Comparison of ENCODE assay signal across 22 cellular contexts in genomic region chr1:41494351-41495170, GRCh38. TPM values are rescaled to one million over a fixed set of nuclear protein-coding genes. Genes with fewer than 3 reads are reported as not detected.
A peak's percentile ranks its signal among the peaks of the same experiment; 100 is the strongest.
DNase-seq lines count a peak whose midpoint lies in the region; ATAC-seq, FAIRE-seq and TF ChIP-seq lines count a peak whose summit lies in the region.
"Had no signal": no experiment of that assay in that cellular context is flagged by ENCODE, and none has a peak within 500 bp of the region (broad histone marks: within the 10 kb centered on the region; RNA-seq: fewer than 3 reads in every experiment).

No MANE protein-coding gene starts in this region.

- no peak overlapping the region for H3K27ac ChIP-seq in H1 (ENCODE audit: low read depth, low read length)
- H3K27ac ChIP-seq in uterus: peak overlapping the region; percentile 96 to 98

- no peak for TF ChIP-seq RAD21 in H1 (IDR thresholded peaks at IDR 0.05 in 1 of 2, conservative IDR thresholded peaks at IDR 0.05 in 1 of 2; ENCODE audit: low read depth in 2 of 2, low read length in 2 of 2)

- H3K9ac ChIP-seq in H1 (replicated peaks in 1 of 4; ENCODE audit: extremely low read depth in 1 of 4, low read depth in 3 of 4, low read length in 3 of 4): no peak overlapping the region; a peak in 1 of 7 replicates

- peak overlapping the region; percentile 29; the same call in 1 of the 2 replicates for H2BK15ac ChIP-seq in H1 (ENCODE audit: low read length)

- H4K20me1 ChIP-seq in H1 (replicated peaks in 1 of 2; ENCODE audit: control insufficient read depth in 1 of 2, insufficient read depth in 2 of 2, low read length in 2 of 2): peaks cover 0 to under 1% of the 10 kb centered on the region in 2 experiments

- H3K4me3 ChIP-seq in H1 (ENCODE audit: extremely low read depth in 1 of 4, insufficient read depth in 2 of 4, low read depth in 3 of 4, low read length in 4 of 4): no peak overlapping the region
- H3K4me3 ChIP-seq in uterus: no peak overlapping the region
- H3K4me3 ChIP-seq: HAP-1, smooth muscle cell, upper lobe of left lung had no signal

- H4K91ac ChIP-seq in H1 (replicated peaks; ENCODE audit: insufficient read length, low read length): peak overlapping the region; percentile 35

- H4K8ac ChIP-seq in H1 (ENCODE audit: extremely low read depth, insufficient read depth, low read length): peak overlapping the region; percentile 25; the same call in 1 of the 2 replicates

- DNase-seq in Right ventricle myocardium superior: peak; percentile 20
- DNase-seq in left cardiac atrium: no peak
- DNase-seq in H1 (ENCODE audit: low read depth in 1 of 2, low spot score in 2 of 2): no peak
- peak; percentile 61 for DNase-seq in myocyte (ENCODE audit: low read depth)
- DNase-seq in uterus: no peak
- DNase-seq in NCI-H1436 treated with DMSO at 0.1 percent for 48 hours (lab: John Stamatoyannopoulos, UW): no peak
- no peak for DNase-seq in nucleus accumbens (lab: John Stamatoyannopoulos, UW)
- DNase-seq: activated CD4-positive, CD25-positive, alpha-beta regulatory T cell treated with anti-CD3 and anti-CD28 coated beads, Interleukin-2, amount 50 U/mL, for 72 hours; CD8-positive, alpha-beta T cell; effector memory CD8-positive, alpha-beta T cell; NCI-H1105 treated with DMSO at 0.1 percent for 48 hours; SHP77; stimulated activated naive B cell treated with anti-CD40 and anti-IgM and Interleukin-4, amounts not matched to agents 10 μg/mL and 1 μg/mL and 100 μg/mL, for 72 hours; upper lobe of left lung had no signal

- no peak overlapping the region for H3K4ac ChIP-seq in H1 (replicated peaks; ENCODE audit: insufficient read length, low read depth, low read length)

- no peak overlapping the region for H3K4me2 ChIP-seq in H1 (ENCODE audit: insufficient read depth in 1 of 2, low read depth in 2 of 2, low read length in 2 of 2)

- no peaks in the 10 kb centered on the region for H3K79me1 ChIP-seq in H1 (ENCODE audit: low read depth, low read length)

- no peak for TF ChIP-seq CTCF in H1 (IDR thresholded peaks at IDR 0.05; ENCODE audit: control extremely low read depth in 1 of 3, insufficient read depth in 1 of 3, low read depth in 1 of 3, low read length in 3 of 3)
- TF ChIP-seq CTCF in uterus (IDR thresholded peaks at IDR 0.05): no peak

- no peak overlapping the region for H3K56ac ChIP-seq in H1 (replicated peaks; ENCODE audit: insufficient read length, low read depth, low read length)

- H2AFZ ChIP-seq in H1 (ENCODE audit: low read length): no peak overlapping the region

- H4K5ac ChIP-seq in H1 (ENCODE audit: insufficient read length, low read depth, low read length): no peak overlapping the region

- no peaks in the 10 kb centered on the region for H3K36me3 ChIP-seq in H1 (ENCODE audit: control insufficient read depth in 2 of 4, insufficient read depth in 4 of 4, low read length in 3 of 4)
- no peaks in the 10 kb centered on the region for H3K36me3 ChIP-seq in uterus
- H3K36me3 ChIP-seq: HAP-1, upper lobe of left lung had no signal

- TF ChIP-seq EP300 in H1 (IDR thresholded peaks at IDR 0.05; ENCODE audit: borderline replicate concordance in 1 of 2, low read depth in 2 of 2, low read length in 2 of 2): no peak

- POLR2A ChIA-PET in H1 (lab: Charles Lee; ENCODE audit: partially characterized antibody): interaction anchor here (1.1 to 3.5 kb wide), 4 partner anchors 8 to 18 kb away, joined by 3 to 21 read pairs (median 4); partner anchors contain the start of gene EDN2

- H3K18ac ChIP-seq in H1 (ENCODE audit: extremely low read depth, low read length): no peak overlapping the region

- H3K23ac ChIP-seq in H1 (ENCODE audit: insufficient read length): no peak overlapping the region

- 84% methylated on average over 17 of the region's 17 CpGs; no CpG with 5 or more reads in 1 of the 2 experiments for WGBS in H1 (ENCODE audit: extremely low coverage in 1 of 2, insufficient coverage in 1 of 2, insufficient read length in 1 of 2, insufficient replicate concordance in 2 of 2, low coverage in 1 of 2, low lambda C conversion rate in 2 of 2, missing lambda C conversion rate in 1 of 2), 2 experiments

- H2BK12ac ChIP-seq in H1 (ENCODE audit: low read depth, low read length): peak overlapping the region; percentile 87; the same call in 1 of the 2 replicates

- peaks cover 8% of the 10 kb centered on the region; the same call in 1 of the 2 replicates for H3K23me2 ChIP-seq in H1 (ENCODE audit: low read depth, low read length)

- H2BK20ac ChIP-seq in H1 (ENCODE audit: low read length): peak overlapping the region; percentile 75; the same call in 1 of the 2 replicates

- H3K14ac ChIP-seq in H1 (ENCODE audit: insufficient read length): no peak overlapping the region

- H2BK5ac ChIP-seq in H1 (ENCODE audit: low read depth, low read length): no peak overlapping the region

- no peaks in the 10 kb centered on the region for H3K79me2 ChIP-seq in H1 (ENCODE audit: control insufficient read depth in 1 of 2, insufficient read depth in 2 of 2, low read length in 2 of 2)

- no peak for FAIRE-seq in H1 (lab: Jason Lieb, UNC)
- FAIRE-seq: GM12892 had no signal

- CTCF ChIA-PET in H1 (lab: Charles Lee; ENCODE audit: partially characterized antibody): interaction anchor here (0.9 to 14.9 kb wide), 15 partner anchors 8 to 212 kb away, joined by 3 to 205 read pairs (median 5); partner anchors contain the start of gene EDN2

- intact Hi-C loops in Right ventricle myocardium superior (cut with DNase I): no loop called here
- intact Hi-C loops in left cardiac atrium (cut with DNase I): no loop called here
- intact Hi-C loops in uterus (cut with DNase I; ENCODE audit: low total_unique reads): no loop called here

- H3K9me3 ChIP-seq in H1 (ENCODE audit: insufficient read depth in 2 of 2, low read depth in 1 of 2, low read length in 1 of 2) (no peaks in the 10 kb centered on the region), uterus (no peaks in the 10 kb centered on the region)
- H3K9me3 ChIP-seq: HAP-1, upper lobe of left lung had no signal

- ATAC-seq in Right ventricle myocardium superior (ENCODE audit: poor library complexity): no peak
- ATAC-seq in left cardiac atrium: no peak
- ATAC-seq in GM18907 (IDR thresholded peaks at IDR 0.05; ENCODE audit: unreplicated experiment): no peak
- ATAC-seq: CD8-positive, alpha-beta T cell; effector memory CD8-positive, alpha-beta T cell had no signal

- H3K27me3 ChIP-seq in H1 (replicated peaks in 1 of 4; ENCODE audit: control insufficient read depth in 3 of 4, extremely low read depth in 1 of 4, insufficient read depth in 3 of 4, low read length in 3 of 4): peaks cover 0 to 13% (median 11%) of the 10 kb centered on the region in 4 experiments; a peak in 3 of 7 replicates
- no peaks in the 10 kb centered on the region for H3K27me3 ChIP-seq in uterus
- H3K27me3 ChIP-seq: upper lobe of left lung had no signal

- H2BK120ac ChIP-seq in H1 (replicated peaks; ENCODE audit: low read depth, low read length): no peak overlapping the region

- peaks cover 0 to 23% (median 17%) of the 10 kb centered on the region in 4 experiments; a peak in 6 of 7 replicates for H3K4me1 ChIP-seq in H1 (replicated peaks in 1 of 4; ENCODE audit: control insufficient read depth in 3 of 4, insufficient read depth in 4 of 4, low read length in 3 of 4)
- peaks cover 0 to 16% of the 10 kb centered on the region in 2 donors for H3K4me1 ChIP-seq in uterus

- no peak for TF ChIP-seq POLR2A in H1 (IDR thresholded peaks at IDR 0.05; ENCODE audit: control extremely low read depth in 1 of 2, low read depth in 2 of 2, low read length in 2 of 2)
- TF ChIP-seq POLR2A in uterus (IDR thresholded peaks at IDR 0.05): no peak

- H2AK5ac ChIP-seq in H1 (ENCODE audit: low read depth, low read length): no peak overlapping the region; the same call in 1 of the 2 replicates

TF ChIP-seq in H1, 55 proteins besides CTCF, POLR2A, EP300 and RAD21:
- TF ChIP-seq RXRA (IDR thresholded peaks at IDR 0.05; ENCODE audit: insufficient read depth, low read depth, low read length): no peak
- no peak for TF ChIP-seq POLR2AphosphoS5 (IDR thresholded peaks at IDR 0.05; ENCODE audit: low read depth, low read length)
- TF ChIP-seq ATF3 (IDR thresholded peaks at IDR 0.05; ENCODE audit: insufficient read depth, low read depth, low read length): no peak
- TF ChIP-seq RFX5 (IDR thresholded peaks at IDR 0.05; ENCODE audit: borderline replicate concordance, low read depth, low read length): no peak
- no peak for TF ChIP-seq SIN3A (conservative IDR thresholded peaks at IDR 0.05 in 1 of 2, IDR thresholded peaks at IDR 0.05 in 1 of 2; ENCODE audit: low read depth in 1 of 2, low read length in 2 of 2)
- TF ChIP-seq EZH2 (IDR thresholded peaks at IDR 0.05; ENCODE audit: low read depth, low read length, severe bottlenecking): no peak

RNA-seq across cellular contexts. Expression of gene EDN2, which starts 10.1 kb away (rescaled TPM):
- total RNA-seq in Right ventricle myocardium superior: 0.27 TPM
- total RNA-seq in left cardiac atrium: 1 to 10 TPM in 1 of 2 donors, under 1 TPM in 1; 0.18 to 1.2 TPM
- total RNA-seq in H1 (2021; fragmentation: NEBNext Ultra II Directional; extraction: Animal tissue kit (Norgen Biotek cat#: 25700)): 0.39 TPM in 1 of 2 replicates, not detected in the other
- 0.32 and 0.39 TPM in 2 replicates for polyA plus RNA-seq in H1 (2011; rRNA removed)
- 0.26 TPM for polyA plus RNA-seq in H1 (2011; cell fraction: cytosol; rRNA removed)
- 0.58 TPM for polyA plus RNA-seq in H1 (2011; cell fraction: nucleus; rRNA removed)
- not detected in 4 replicates for polyA plus RNA-seq in H1 (2012, experiment 1 of 2)
- polyA plus RNA-seq in H1 (2012, experiment 2 of 2): 1.3 TPM
- 0.16 TPM for polyA plus RNA-seq in H1 (2013, experiment 1 of 2)
- polyA plus RNA-seq in H1 (2013, experiment 2 of 2): 0.17 TPM
- not detected in 2 replicates for polyA minus RNA-seq in H1 (2011; rRNA and poly(A)+ RNA removed)
- polyA minus RNA-seq in H1 (2011; cell fraction: cytosol; rRNA and poly(A)+ RNA removed): not detected
- 0.50 TPM for polyA minus RNA-seq in H1 (2011; cell fraction: nucleus; rRNA and poly(A)+ RNA removed)
- 0.73 TPM in 1 of 2 replicates, not detected in the other for total RNA-seq in myocyte
- polyA plus RNA-seq in myocyte (2012): not detected
- total RNA-seq in uterus: 1 to 10 TPM in 2 of 4 donors, not detected in 2; 1.6 to 3.7 TPM
- total RNA-seq: lung microvascular endothelial cell; omental fat pad; smooth muscle cell; T-helper 2 cell treated with Interferon-gamma antibody and Interleukin-4, amounts not matched to agents 100 ng/mL and 5 ng/mL, for 36 hours had no signal
- polyA plus RNA-seq: IgD-negative memory B cell, smooth muscle cell had no signal

Comparison
In these comparisons a context has a peak if more than half of its experiments do, and no peak if none do; other contexts are left out.
1. DNase-seq: peak in Right ventricle myocardium superior (single experiment) and myocyte (single experiment); none in left cardiac atrium (single experiment), H1 (0 of 2), uterus (0 of 2), NCI-H1436 treated with DMSO at 0.1 percent for 48 hours (single experiment) and nucleus accumbens (0 of 56).